In genomic region chr7:101218236-101219130, GRCh38 we compare ENCODE assay signal across 1 cellular context.
A peak's percentile ranks its signal among the peaks of the same experiment; 100 is the strongest.
TF ChIP-seq lines count a peak whose summit lies in the region.

No MANE protein-coding gene starts in this region.

TF ChIP-seq in HepG2, 621 proteins besides CTCF, POLR2A, EP300 and RAD21 (continued from another document and continues in another):
- TF ChIP-seq ZXDC (CRISPR knock-in tag; IDR thresholded peaks at IDR 0.05), result no peak
- TF ChIP-seq JUNB (CRISPR knock-in tag; IDR thresholded peaks at IDR 0.05; ENCODE audit: borderline replicate concordance), result no peak
- TF ChIP-seq NONO (IDR thresholded peaks at IDR 0.05), result no peak
- no peak; the same call in 1 of the 2 replicates for TF ChIP-seq NONO (CRISPR knock-in tag; conservative IDR thresholded peaks at IDR 0.05)
- TF ChIP-seq REST (IDR thresholded peaks at IDR 0.05; ENCODE audit: borderline replicate concordance in 1 of 2, low read depth in 1 of 2, low read length in 2 of 2), result no peak
- TF ChIP-seq TAF1 (CRISPR knock-in tag; IDR thresholded peaks at IDR 0.05), result peak; percentile 54; the same call in 1 of the 2 replicates
- no peak for TF ChIP-seq ELF1 (CRISPR knock-in tag; IDR thresholded peaks at IDR 0.05)
- TF ChIP-seq ZNF180 (CRISPR knock-in tag; IDR thresholded peaks at IDR 0.05; ENCODE audit: borderline replicate concordance, low read depth), result no peak
- no peak for TF ChIP-seq SOX6 (IDR thresholded peaks at IDR 0.05)
- 0 out of 2 replicates have a peak, but pooled peaks have one; percentile 23 for TF ChIP-seq SOX6 (CRISPR knock-in tag; IDR thresholded peaks at IDR 0.05)
- TF ChIP-seq HHEX (CRISPR knock-in tag; IDR thresholded peaks at IDR 0.05), result no peak
- TF ChIP-seq SALL2 (CRISPR knock-in tag; IDR thresholded peaks at IDR 0.05), result no peak
- TF ChIP-seq ZNF207 (IDR thresholded peaks at IDR 0.05; ENCODE audit: borderline replicate concordance), result no peak
- peak; percentile 53; the same call in 1 of the 2 replicates for TF ChIP-seq POGK (CRISPR knock-in tag; conservative IDR thresholded peaks at IDR 0.05)
- no peak for TF ChIP-seq ZNF879 (CRISPR knock-in tag; IDR thresholded peaks at IDR 0.05)
- no peak for TF ChIP-seq ZNF607 (CRISPR knock-in tag; IDR thresholded peaks at IDR 0.05; ENCODE audit: borderline replicate concordance)
- no peak for TF ChIP-seq ZNF329 (CRISPR knock-in tag; IDR thresholded peaks at IDR 0.05; ENCODE audit: low read depth)
- no peak for TF ChIP-seq AGO1 (IDR thresholded peaks at IDR 0.05; ENCODE audit: low read depth, low read length, poor library complexity, severe bottlenecking)
- TF ChIP-seq TAF15 (IDR thresholded peaks at IDR 0.05; ENCODE audit: low read depth, low read length, poor library complexity, severe bottlenecking), result no peak
- no peak for TF ChIP-seq ZNF232 (CRISPR knock-in tag; IDR thresholded peaks at IDR 0.05; ENCODE audit: borderline replicate concordance)
- TF ChIP-seq RARA (CRISPR knock-in tag; IDR thresholded peaks at IDR 0.05), result no peak
- 0 out of 2 replicates have a peak, but pooled peaks have one; percentile 6 for TF ChIP-seq GATA4 (IDR thresholded peaks at IDR 0.05; ENCODE audit: borderline replicate concordance, low read depth)
- no peak for TF ChIP-seq TBP (CRISPR knock-in tag; IDR thresholded peaks at IDR 0.05)
- TF ChIP-seq ZMYM4 (CRISPR knock-in tag; IDR thresholded peaks at IDR 0.05), result peak; percentile 43; the same call in 1 of the 2 replicates
- no peak for TF ChIP-seq ZFP62 (CRISPR knock-in tag; IDR thresholded peaks at IDR 0.05)
- no peak for TF ChIP-seq EEA1 (CRISPR knock-in tag; IDR thresholded peaks at IDR 0.05; ENCODE audit: borderline replicate concordance)
- no peak; the same call in 1 of the 2 replicates for TF ChIP-seq ZNF678 (CRISPR knock-in tag; IDR thresholded peaks at IDR 0.05)
- TF ChIP-seq ZNF614 (CRISPR knock-in tag; IDR thresholded peaks at IDR 0.05; ENCODE audit: borderline replicate concordance), result no peak
- no peak for TF ChIP-seq ZNF556 (CRISPR knock-in tag; IDR thresholded peaks at IDR 0.05; ENCODE audit: borderline replicate concordance)
- TF ChIP-seq ZNF274 (CRISPR knock-in tag; IDR thresholded peaks at IDR 0.05), result no peak
- TF ChIP-seq FOXA3 (CRISPR knock-in tag; IDR thresholded peaks at IDR 0.05), result no peak
- TF ChIP-seq ZSCAN12 (CRISPR knock-in tag; IDR thresholded peaks at IDR 0.05), result no peak
- no peak for TF ChIP-seq RERE (CRISPR knock-in tag; IDR thresholded peaks at IDR 0.05; ENCODE audit: low read depth)
- TF ChIP-seq RNF219 (CRISPR knock-in tag; IDR thresholded peaks at IDR 0.05), result no peak
- no peak for TF ChIP-seq SRF (IDR thresholded peaks at IDR 0.05; ENCODE audit: low read depth, low read length)
- peak; percentile 34; the same call in 1 of the 2 replicates for TF ChIP-seq MEIS1 (CRISPR knock-in tag; IDR thresholded peaks at IDR 0.05; ENCODE audit: borderline replicate concordance)
- peak; percentile 75; the same call in 1 of the 2 replicates for TF ChIP-seq FOXC1 (CRISPR knock-in tag; IDR thresholded peaks at IDR 0.05; ENCODE audit: borderline replicate concordance)
- no peak for TF ChIP-seq RBAK (CRISPR knock-in tag; IDR thresholded peaks at IDR 0.05)
- no peak for TF ChIP-seq LBX2 (CRISPR knock-in tag; IDR thresholded peaks at IDR 0.05; ENCODE audit: borderline replicate concordance)
- no peak for TF ChIP-seq SOX13 (IDR thresholded peaks at IDR 0.05)
- 0 out of 4 replicates have a peak, but pooled peaks have one; percentile 8 to 55 for TF ChIP-seq SOX13 (CRISPR knock-in tag; conservative IDR thresholded peaks at IDR 0.05 in 1 of 2, IDR thresholded peaks at IDR 0.05 in 1 of 2)
- TF ChIP-seq AHR (CRISPR knock-in tag; IDR thresholded peaks at IDR 0.05), result no peak
- peak; percentile 7; the same call in 1 of the 2 replicates for TF ChIP-seq HOXA3 (CRISPR knock-in tag; IDR thresholded peaks at IDR 0.05)
- TF ChIP-seq YEATS4 (CRISPR knock-in tag; IDR thresholded peaks at IDR 0.05; ENCODE audit: borderline replicate concordance), result 0 out of 2 replicates have a peak, but pooled peaks have one; percentile 13
- no peak for TF ChIP-seq ZNF589 (CRISPR knock-in tag; conservative IDR thresholded peaks at IDR 0.05)
- TF ChIP-seq MIER2 (CRISPR knock-in tag; IDR thresholded peaks at IDR 0.05), result no peak
- TF ChIP-seq SETDB1 (CRISPR knock-in tag; IDR thresholded peaks at IDR 0.05; ENCODE audit: borderline replicate concordance), result no peak
- 0 out of 2 replicates have a peak, but pooled peaks have one; percentile 33 for TF ChIP-seq ZNF660 (CRISPR knock-in tag; IDR thresholded peaks at IDR 0.05; ENCODE audit: borderline replicate concordance, low read depth)
- peak; percentile 15; the same call in 1 of the 2 replicates for TF ChIP-seq PITX1 (CRISPR knock-in tag; IDR thresholded peaks at IDR 0.05)
- no peak for TF ChIP-seq ZNF362 (CRISPR knock-in tag; IDR thresholded peaks at IDR 0.05; ENCODE audit: borderline replicate concordance)
- no peak for TF ChIP-seq BRF2 (CRISPR knock-in tag; IDR thresholded peaks at IDR 0.05)
- no peak for TF ChIP-seq GABPB1 (CRISPR knock-in tag; IDR thresholded peaks at IDR 0.05)
